8 cellular contexts compared by ENCODE assay signal in genomic region chr13:97435794-97436193, GRCh38. TPM values are rescaled to one million over a fixed set of nuclear protein-coding genes. Genes with fewer than 3 reads are reported as not detected.
DNase-seq lines count a peak whose midpoint lies in the region; ATAC-seq, FAIRE-seq and TF ChIP-seq lines count a peak whose summit lies in the region.

No MANE protein-coding gene starts in this region.

- H4K20me1 ChIP-seq in DOHH2 (ENCODE audit: control insufficient read depth, insufficient read depth, low read depth, low read length) = no peaks in the 10 kb centered on the region

- DNase-seq in LHCN-M2 (ENCODE audit: low read depth) (peak; percentile 18), bronchial epithelial cell (ENCODE audit: low read depth) (peak; percentile 14), neural crest cell (ENCODE audit: low read depth, low spot score) (no peak), NCI-H128 (lab: John Stamatoyannopoulos, UW; ENCODE audit: unreplicated experiment) (no peak), NCI-H774 (lab: John Stamatoyannopoulos, UW) (no peak)

- H3K4me1 Mint-ChIP-seq in neural crest cell = peaks cover 40% of the 10 kb centered on the region

- H3K4me2 ChIP-seq in DOHH2 (ENCODE audit: low read length) = peak overlapping the region; percentile 89

- TF ChIP-seq CTCF in DOHH2 (IDR thresholded peaks at IDR 0.05; ENCODE audit: low read depth, low read length, poor library complexity, severe bottlenecking) = no peak
- no peak for TF ChIP-seq CTCF in bronchial epithelial cell (IDR thresholded peaks at IDR 0.05; ENCODE audit: insufficient read depth, low read length, severe bottlenecking)
- TF ChIP-seq CTCF in neural crest cell (conservative IDR thresholded peaks at IDR 0.05) = no peak

- H3K27ac ChIP-seq in DOHH2 (ENCODE audit: low read depth, low read length) = no peak overlapping the region

- H3K36me3 Mint-ChIP-seq in neural crest cell (ENCODE audit: low read depth) = no peaks in the 10 kb centered on the region

- no peaks in the 10 kb centered on the region for H3K9me3 ChIP-seq in DOHH2 (ENCODE audit: control insufficient read depth, insufficient read depth, low read length)

- H3K27ac Mint-ChIP-seq in neural crest cell (ENCODE audit: unreplicated experiment) = no peak overlapping the region

- H3K4me3 Mint-ChIP-seq in neural crest cell = peak overlapping the region; percentile 96

- H3K9me3 Mint-ChIP-seq in neural crest cell = no peaks in the 10 kb centered on the region

- H3K4me3 ChIP-seq in DOHH2 (ENCODE audit: low read length) = peak overlapping the region; percentile 90
- no peak overlapping the region for H3K4me3 ChIP-seq in bronchial epithelial cell (ENCODE audit: low read depth, low read length)

- 0 out of 2 replicates have a peak, but pooled peaks cover 2% of the 10 kb centered on the region for H3F3A ChIP-seq in DOHH2 (ENCODE audit: control insufficient read depth, insufficient read depth)

- ATAC-seq in HG03521 (IDR thresholded peaks at IDR 0.05; ENCODE audit: unreplicated experiment) (no peak), GM19455 (IDR thresholded peaks at IDR 0.05; ENCODE audit: unreplicated experiment) (no peak)

- FAIRE-seq in bronchial epithelial cell (lab: Jason Lieb, UNC) = no peak

- H3K27me3 ChIP-seq in DOHH2 (ENCODE audit: control insufficient read depth, low read length) = no peaks in the 10 kb centered on the region
- H3K27me3 ChIP-seq in bronchial epithelial cell (ENCODE audit: control insufficient read depth, insufficient read depth, low read length) = no peaks in the 10 kb centered on the region

- peaks cover 19% of the 10 kb centered on the region for H3K4me1 ChIP-seq in DOHH2 (ENCODE audit: control insufficient read depth, low read length)

- no peaks in the 10 kb centered on the region for H3K27me3 Mint-ChIP-seq in neural crest cell (ENCODE audit: low read depth)

- H3K36me3 ChIP-seq in DOHH2 (ENCODE audit: control insufficient read depth, low read length) (peaks cover 7% of the 10 kb centered on the region), bronchial epithelial cell (ENCODE audit: control insufficient read depth, insufficient read depth, low read length) (no peaks in the 10 kb centered on the region)

- H3K79me2 ChIP-seq in DOHH2 (ENCODE audit: control insufficient read depth, low read length) = peaks cover 32% of the 10 kb centered on the region

- no peaks in the 10 kb centered on the region for H3K9me2 ChIP-seq in DOHH2 (replicated peaks; ENCODE audit: control insufficient read depth, low read length)

RNA-seq across cellular contexts. Expression of gene RAP2A, which starts 1.8 kb away (rescaled TPM):
- total RNA-seq in LHCN-M2 (2014; rRNA removed) = 25.3 and 27.7 TPM in 2 replicates
- polyA plus RNA-seq in LHCN-M2 (2012) = 8.9 TPM
- 44.0 and 47.7 TPM in 2 replicates for total RNA-seq in bronchial epithelial cell
- total RNA-seq in neural crest cell = 46.0 and 47.2 TPM in 2 replicates

Comparison
In these comparisons a context has a peak if more than half of its experiments do, and no peak if none do; other contexts are left out.
1. DNase-seq: peak in LHCN-M2 (single experiment) and bronchial epithelial cell (single experiment); none in neural crest cell (single experiment), NCI-H128 (single experiment) and NCI-H774 (single experiment).